Comparison of ENCODE assay signal across 8 cellular contexts in the genomic region with DNA sequence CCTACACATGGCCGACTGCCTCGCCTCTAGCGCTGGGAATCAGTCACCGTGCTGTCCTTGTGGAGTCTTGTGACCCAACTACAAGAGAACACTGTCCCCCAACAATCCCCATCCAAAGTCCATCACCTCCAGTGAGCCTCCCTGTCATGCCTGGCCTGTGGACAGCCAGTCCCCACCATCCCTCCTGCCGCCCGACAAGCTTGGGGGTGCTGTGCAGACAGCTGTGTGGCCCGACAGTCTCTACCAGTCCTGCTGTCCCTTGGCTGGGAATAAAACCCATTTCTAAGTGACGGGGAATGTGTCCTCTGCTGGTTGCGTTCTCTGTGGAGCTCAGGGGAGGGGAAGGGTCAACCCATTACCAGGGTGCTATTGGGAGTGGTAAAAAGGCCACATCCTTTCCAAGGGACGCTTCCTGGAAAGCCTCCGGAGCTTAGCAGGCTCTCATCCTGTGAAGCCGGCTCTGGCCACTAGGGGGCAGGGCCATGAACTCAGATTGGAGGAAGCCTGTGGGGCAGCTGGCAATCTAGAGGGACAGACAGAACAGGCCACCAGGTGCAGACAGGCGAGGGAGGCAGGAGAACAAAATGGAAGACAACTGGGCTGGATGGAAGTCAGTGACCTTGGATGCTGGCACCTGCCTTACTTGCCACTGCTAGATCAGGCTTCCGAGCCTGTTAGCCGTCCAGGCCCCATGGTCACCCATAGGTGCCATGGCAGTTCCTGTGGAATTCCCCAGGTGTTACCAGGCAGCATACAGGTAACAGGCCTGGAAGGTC. TPM values are rescaled to one million over a fixed set of nuclear protein-coding genes. Genes with fewer than 3 reads are reported as not detected.
A peak's percentile ranks its signal among the peaks of the same experiment; 100 is the strongest.
DNase-seq lines count a peak whose midpoint lies in the region; ATAC-seq and TF ChIP-seq lines count a peak whose summit lies in the region.

No MANE protein-coding gene starts in this region.

- no peaks in the 10 kb centered on the region for H3K36me3 ChIP-seq in HAP-1 (replicated peaks)
- no peaks in the 10 kb centered on the region for H3K36me3 ChIP-seq in colonic mucosa
- H3K36me3 ChIP-seq in lung (ENCODE audit: control insufficient read depth in 2 of 2, insufficient read depth in 2 of 2, low read length in 2 of 2): no peaks in the 10 kb centered on the region

- H3K27me3 ChIP-seq in HAP-1 (ENCODE audit: low read depth) (no peaks in the 10 kb centered on the region), colonic mucosa (no peaks in the 10 kb centered on the region), lung (ENCODE audit: control insufficient read depth, insufficient read depth) (no peaks in the 10 kb centered on the region)

- WGBS in lung, 2 donors: 69 to 70% methylated on average over 15 of the region's 15 CpGs

- H3K9ac ChIP-seq in colonic mucosa (ENCODE audit: low read depth in 2 of 2, low read length in 2 of 2): no peak overlapping the region

- intact Hi-C loops in colonic mucosa (cut with DNase I): no loop called here

- in situ Hi-C loops in HAP-1 (cut with MboI; ENCODE audit: low sequenced_read_pairs): no loop called here

- TF ChIP-seq CTCF in colonic mucosa (IDR thresholded peaks at IDR 0.05) (peak; percentile 83), lung (IDR thresholded peaks at IDR 0.05; ENCODE audit: control extremely low read depth, extremely low read depth) (peak; percentile 50)

- H3K4me3 ChIP-seq in HAP-1 (no peak overlapping the region), colonic mucosa (no peak overlapping the region), lung (no peak overlapping the region)

- peak; percentile 81 for DNase-seq in DMS 273 (lab: John Stamatoyannopoulos, UW; ENCODE audit: unreplicated experiment)
- no peak for DNase-seq in DMS 273 treated with DMSO at 0.1 percent for 48 hours (lab: John Stamatoyannopoulos, UW)
- DNase-seq in HAP-1 (ENCODE audit: low spot score in 2 of 2): peak; percentile 55 to 91
- DNase-seq in NCI-H1048 (lab: John Stamatoyannopoulos, UW): peak; percentile 28
- peak; percentile 60 to 72 for DNase-seq in activated CD4-positive, alpha-beta T cell treated with anti-CD3 and anti-CD28 coated beads for 24 hours (ENCODE audit: low read depth in 2 of 2)
- peak; percentile 86 for DNase-seq in colonic mucosa
- peak; percentile 80 for DNase-seq in lung (ENCODE audit: low spot score)
- DNase-seq in stimulated activated CD8-positive, alpha-beta memory T cell treated with anti-CD3 and anti-CD28 coated beads, Interleukin-2, amount 100 ng/mL, for 1 hour (ENCODE audit: low read depth in 2 of 2): peak; percentile 28 to 55

- no peaks in the 10 kb centered on the region; the same call in 1 of the 2 replicates for H3K4me1 ChIP-seq in HAP-1
- H3K4me1 ChIP-seq in colonic mucosa: no peaks in the 10 kb centered on the region
- H3K4me1 ChIP-seq in lung (ENCODE audit: control insufficient read depth in 2 of 2, insufficient read depth in 2 of 2, low read length in 2 of 2): peaks cover 0 to 2% of the 10 kb centered on the region in 2 donors

- H3K27ac ChIP-seq in colonic mucosa (no peak overlapping the region), lung (ENCODE audit: low read depth in 1 of 2, low read length in 1 of 2) (no peak overlapping the region)

- ATAC-seq in lung (ENCODE audit: insufficient read depth, low FRiP score): no peak

- no peaks in the 10 kb centered on the region for H3K9me3 ChIP-seq in HAP-1
- H3K9me3 ChIP-seq in colonic mucosa: no peaks in the 10 kb centered on the region
- no peaks in the 10 kb centered on the region for H3K9me3 ChIP-seq in lung (ENCODE audit: control insufficient read depth in 2 of 2, insufficient read depth in 1 of 2, low read length in 1 of 2)

RNA-seq across cellular contexts. Expression of gene BLTP3B, which starts 12.0 kb away (rescaled TPM):
- total RNA-seq in colonic mucosa (10 to 100 TPM; 20.2 to 23.8 TPM), lung (10 to 100 TPM; 26.6 to 55.1 TPM)
- polyA plus RNA-seq in lung: 10 to 100 TPM in 1 of 2 donors, 1 to 10 TPM in 1; 5.0 to 10.4 TPM

RNA-seq across cellular contexts. Expression of gene ACTR6, which starts 46.0 kb away (rescaled TPM):
- total RNA-seq in colonic mucosa: 10 to 100 TPM; 24.3 to 37.7 TPM
- total RNA-seq in lung: 10 to 100 TPM; 18.7 to 25.2 TPM
- 10 to 100 TPM; 12.0 to 16.3 TPM for polyA plus RNA-seq in lung
